ENCODE assay signal across 24 cellular contexts in genomic region chr10:63502832-63503231, GRCh38.
"Had no signal": no experiment of that assay in that cellular context is flagged by ENCODE, and none has a peak within 500 bp of the region (broad histone marks: within the 10 kb centered on the region; RNA-seq: fewer than 3 reads in every experiment).

No MANE protein-coding gene starts in this region.

- H2AFZ ChIP-seq: hepatocyte, neural progenitor cell, parathyroid adenoma had no signal

- H3K27me3 ChIP-seq: dorsolateral prefrontal cortex, gastroesophageal sphincter, heart left ventricle, hepatocyte, neural progenitor cell, thyroid gland had no signal

- H3K9ac ChIP-seq: neural progenitor cell, parathyroid adenoma had no signal

- H3K9me3 ChIP-seq: gastroesophageal sphincter, heart left ventricle, mucosa of descending colon, thyroid gland had no signal

- DNase-seq: effector CD4-positive, alpha-beta T cell; foreskin fibroblast; heart left ventricle; kidney; mucosa of descending colon; naive B cell; stimulated activated CD4-positive, alpha-beta T cell treated with anti-CD3 and anti-CD28 coated beads, Interleukin-12 subunit alpha, Interleukin-12 subunit beta, amount 100 ng/mL, for 4 hours; stimulated activated CD4-positive, alpha-beta T cell treated with anti-CD3 and anti-CD28 coated beads, Interleukin-1b, Interleukin-23, amount 100 ng/mL, for 48 hours; stimulated activated CD4-positive, alpha-beta T cell treated with anti-CD3 and anti-CD28 coated beads, Interleukin-4, amount 100 ng/mL, for 1 hour; stimulated activated CD8-positive, alpha-beta memory T cell treated with anti-CD3 and anti-CD28 coated beads, Interleukin-4, amount 100 ng/mL, for 48 hours; stimulated activated naive CD4-positive, alpha-beta T cell; stimulated activated naive CD8-positive, alpha-beta T cell treated with anti-CD3 and anti-CD28 coated beads, Interleukin-15, amount 100 ng/mL, for 72 hours; thyroid gland had no signal

- H3K9me3 Mint-ChIP-seq: memory B cell; naive B cell; nephron; stimulated activated naive CD8-positive, alpha-beta T cell treated with anti-CD3 and anti-CD28 coated beads, Interleukin-15, amount 100 ng/mL, for 72 hours had no signal

- FAIRE-seq: colon, kidney had no signal

- H3K27me3 Mint-ChIP-seq: memory B cell; naive B cell; progenitor cell of endocrine pancreas; stimulated activated naive CD8-positive, alpha-beta T cell treated with anti-CD3 and anti-CD28 coated beads, Interleukin-15, amount 100 ng/mL, for 72 hours had no signal

- H3K4me3 Mint-ChIP-seq: memory B cell; naive B cell; nephron; neural progenitor cell; stimulated activated naive CD8-positive, alpha-beta T cell treated with anti-CD3 and anti-CD28 coated beads, Interleukin-15, amount 100 ng/mL, for 72 hours had no signal

- H3K4me3 ChIP-seq: dorsolateral prefrontal cortex, gastroesophageal sphincter, heart left ventricle, hepatocyte, lung, mucosa of descending colon, neural progenitor cell, smooth muscle cell, thyroid gland had no signal

- H3K36me3 Mint-ChIP-seq: naive B cell had no signal

- H3K4me2 ChIP-seq: hepatocyte, neural progenitor cell, smooth muscle cell had no signal

- H3K27ac Mint-ChIP-seq: memory B cell, neural progenitor cell, progenitor cell of endocrine pancreas had no signal

- H3K36me3 ChIP-seq: gastroesophageal sphincter, heart left ventricle, thyroid gland had no signal

- H3K27ac ChIP-seq: gastroesophageal sphincter, heart left ventricle, hepatocyte, parathyroid adenoma, thyroid gland had no signal
